Comparison of ENCODE assay signal across 1 cellular context in genomic region chrX:31546130-31546529, GRCh38.
TF ChIP-seq lines count a peak whose summit lies in the region.

No MANE protein-coding gene starts in this region.

TF ChIP-seq in SK-N-SH, 30 proteins besides CTCF, POLR2A, EP300 and RAD21 (continued from another document):
- TF ChIP-seq NRF1 (IDR thresholded peaks at IDR 0.05; ENCODE audit: low read depth, low read length) (no peak), FOXM1 (IDR thresholded peaks at IDR 0.05; ENCODE audit: low read depth) (no peak), POLR2AphosphoS5 (IDR thresholded peaks at IDR 0.05; ENCODE audit: low read depth, low read length) (no peak)
TF ChIP-seq in SK-N-SH: peak in this region for 3.
